22 cellular contexts compared by ENCODE assay signal in the genomic region with DNA sequence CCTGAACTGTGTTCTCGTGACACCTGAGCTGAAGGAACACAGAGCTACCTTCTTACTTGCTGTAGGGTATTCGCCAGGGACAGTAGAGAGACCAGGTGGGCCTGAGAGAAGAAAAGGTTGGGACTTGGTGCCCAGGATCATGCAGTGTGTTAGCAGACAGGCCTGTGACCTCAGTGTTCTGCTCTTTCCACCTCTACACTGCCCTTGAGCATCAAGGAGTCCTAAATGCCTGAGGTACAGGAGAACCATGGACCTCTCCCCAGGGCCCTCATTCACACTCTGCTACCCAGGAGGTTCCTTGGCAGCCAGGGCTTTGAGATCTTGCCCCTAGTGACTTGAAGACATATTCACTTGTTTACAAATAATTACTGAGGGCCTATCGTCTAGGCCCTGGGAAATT. TPM values are rescaled to one million over a fixed set of nuclear protein-coding genes. Genes with fewer than 3 reads are reported as not detected.
A peak's percentile ranks its signal among the peaks of the same experiment; 100 is the strongest.
DNase-seq lines count a peak whose midpoint lies in the region; ATAC-seq, FAIRE-seq and TF ChIP-seq lines count a peak whose summit lies in the region.
"Had no signal": no experiment of that assay in that cellular context is flagged by ENCODE, and none has a peak within 500 bp of the region (broad histone marks: within the 10 kb centered on the region; RNA-seq: fewer than 3 reads in every experiment).

No MANE protein-coding gene starts in this region.

- H3K9me3 ChIP-seq in IMR-90 (ENCODE audit: control insufficient read depth, insufficient read depth, low read length): no peaks in the 10 kb centered on the region
- H3K9me3 ChIP-seq in keratinocyte (ENCODE audit: control insufficient read depth, low read depth, low read length): no peaks in the 10 kb centered on the region
- H3K9me3 ChIP-seq: tibial nerve had no signal

- peaks cover 10% of the 10 kb centered on the region for H3K4me1 Mint-ChIP-seq in brain
- peaks cover 19% of the 10 kb centered on the region for H3K4me1 Mint-ChIP-seq in stimulated activated effector memory CD8-positive, alpha-beta T cell treated with anti-CD3 and anti-CD28 coated beads, Interleukin-12 subunit alpha, Interleukin-12 subunit beta, amount 100 ng/mL, for 72 hours

- H3K4me1 ChIP-seq in IMR-90 (ENCODE audit: control insufficient read depth, insufficient read depth, low read length) (peaks cover 3% of the 10 kb centered on the region), keratinocyte (ENCODE audit: control insufficient read depth, extremely low read depth, insufficient read depth, low read length) (peaks cover 85% of the 10 kb centered on the region)

- no peak overlapping the region for H2BK15ac ChIP-seq in IMR-90 (ENCODE audit: low read depth, low read length)

- H3K9me1 ChIP-seq in IMR-90 (ENCODE audit: insufficient read depth, low read length) (peaks cover 24% of the 10 kb centered on the region), keratinocyte (ENCODE audit: control insufficient read depth, extremely low read depth, insufficient read depth, low read length) (no peaks in the 10 kb centered on the region)

- no peak for TF ChIP-seq POLR2A in IMR-90 (IDR thresholded peaks at IDR 0.05; ENCODE audit: low read depth, low read length)

- no peak overlapping the region for H3K4ac ChIP-seq in IMR-90 (ENCODE audit: low read depth, low read length)

- intact Hi-C loops in IMR-90 (cut with micrococcal nuclease): no loop called here

- no peaks in the 10 kb centered on the region for H3K27me3 Mint-ChIP-seq in brain

- no TSS peak for BruUV-seq in IMR-90 (replicated peaks; lab: Mats Ljungman, UMichigan)

- no peak overlapping the region for H2BK5ac ChIP-seq in IMR-90 (ENCODE audit: low read depth, low read length, poor library complexity, severe bottlenecking)

- no peak for TF ChIP-seq RAD21 in IMR-90 (IDR thresholded peaks at IDR 0.05; ENCODE audit: low read length)

- H3K18ac ChIP-seq in IMR-90 (ENCODE audit: low read depth, low read length): no peak overlapping the region

- no peak overlapping the region for H2AFZ ChIP-seq in IMR-90 (replicated peaks; ENCODE audit: low read length, poor library complexity)
- H2AFZ ChIP-seq in keratinocyte (ENCODE audit: control insufficient read depth, low read length): no peak overlapping the region

- DNase-seq in IMR-90 (no peak), keratinocyte (ENCODE audit: low read depth, low spot score) (no peak)
- DNase-seq in stimulated activated effector memory CD8-positive, alpha-beta T cell treated with anti-CD3 and anti-CD28 coated beads, Interleukin-12 subunit alpha, Interleukin-12 subunit beta, amount 100 ng/mL, for 72 hours (ENCODE audit: low spot score in 2 of 2): no peak
- no peak for DNase-seq in stimulated activated naive CD4-positive, alpha-beta T cell (lab: John Stamatoyannopoulos, UW)
- DNase-seq: activated CD4-positive, alpha-beta T cell treated with anti-CD3 and anti-CD28 coated beads, Interleukin-2, amount 50 U/mL, for 48 hours; activated naive CD4-positive, alpha-beta T cell treated with anti-CD3 and anti-CD28 coated beads, Interleukin-2, amount 50 U/mL, for 16 hours; activated T-cell treated with anti-CD3 and anti-CD28 coated beads, Interleukin-2, amount 50 U/mL, for 1 hour; Karpas-422; left colon; midbrain; NCI-H2107; NCI-H524 treated with DMSO at 0.1 percent for 48 hours; retina; SHP77; T-helper 1 cell had no signal

- H3K36me3 Mint-ChIP-seq in brain: peaks cover 13% of the 10 kb centered on the region
- peaks cover 8% of the 10 kb centered on the region for H3K36me3 Mint-ChIP-seq in stimulated activated effector memory CD8-positive, alpha-beta T cell treated with anti-CD3 and anti-CD28 coated beads, Interleukin-12 subunit alpha, Interleukin-12 subunit beta, amount 100 ng/mL, for 72 hours

- no peaks in the 10 kb centered on the region for H3K9me3 Mint-ChIP-seq in brain
- H3K9me3 Mint-ChIP-seq in stimulated activated effector memory CD8-positive, alpha-beta T cell treated with anti-CD3 and anti-CD28 coated beads, Interleukin-12 subunit alpha, Interleukin-12 subunit beta, amount 100 ng/mL, for 72 hours: no peaks in the 10 kb centered on the region

- FAIRE-seq in keratinocyte (lab: Jason Lieb, UNC): no peak
- FAIRE-seq: HTR-8/SVneo had no signal

- CTCF ChIA-PET in IMR-90 (lab: Yijun Ruan, JAX): interaction anchor here (0.6 kb wide), 1 partner anchor 33 kb away, joined by 4 read pairs; no protein-coding TSS in a partner anchor

- in situ Hi-C loops in IMR-90 (cut with MboI; ENCODE audit: low sequenced_read_pairs): no loop called here

- no peak overlapping the region for H4K5ac ChIP-seq in IMR-90 (ENCODE audit: low read depth, low read length)

- H3K27ac ChIP-seq in IMR-90 (ENCODE audit: insufficient read depth, low read length) (no peak overlapping the region), keratinocyte (ENCODE audit: control insufficient read depth, insufficient read depth, low read length) (peak overlapping the region; percentile 99)
- H3K27ac ChIP-seq: VCaP had no signal

- H3K14ac ChIP-seq in IMR-90 (replicated peaks; ENCODE audit: low read depth, low read length): no peak overlapping the region

- no peaks in the 10 kb centered on the region for H3K27me3 ChIP-seq in IMR-90 (ENCODE audit: control insufficient read depth, insufficient read depth, low read length)
- H3K27me3 ChIP-seq in keratinocyte (ENCODE audit: control insufficient read depth, extremely low read depth, insufficient read depth, low read length): no peaks in the 10 kb centered on the region
- H3K27me3 ChIP-seq: tibial nerve had no signal

- H4K91ac ChIP-seq in IMR-90 (ENCODE audit: insufficient read depth, low read depth, low read length): no peak overlapping the region

- no peak overlapping the region for H2AK9ac ChIP-seq in IMR-90 (replicated peaks; ENCODE audit: low read depth, low read length, poor library complexity)

- peaks cover 26 to 69% of the 10 kb centered on the region in 2 experiments for H3K79me1 ChIP-seq in IMR-90 (ENCODE audit: low read depth in 1 of 2, low read length in 2 of 2)

- peak overlapping the region; percentile 22 to 79 (median 42) for H3K27ac Mint-ChIP-seq in brain
- H3K27ac Mint-ChIP-seq in stimulated activated effector memory CD8-positive, alpha-beta T cell treated with anti-CD3 and anti-CD28 coated beads, Interleukin-12 subunit alpha, Interleukin-12 subunit beta, amount 100 ng/mL, for 72 hours: peak overlapping the region; percentile 80

- H2BK20ac ChIP-seq in IMR-90 (ENCODE audit: low read depth, low read length): no peak overlapping the region

- H4K20me1 ChIP-seq in IMR-90 (ENCODE audit: insufficient read depth, low read length) (0 out of 2 replicates have a peak, but pooled peaks cover 3% of the 10 kb centered on the region), keratinocyte (ENCODE audit: control insufficient read depth, extremely low read depth, insufficient read depth, low read length) (no peaks in the 10 kb centered on the region)

- H3K9ac ChIP-seq in IMR-90 (ENCODE audit: low read depth, low read length) (no peak overlapping the region), keratinocyte (ENCODE audit: control insufficient read depth, extremely low read depth, insufficient read depth, low read length) (peak overlapping the region; percentile 78)

- H3K4me3 ChIP-seq in IMR-90 (ENCODE audit: insufficient read depth, low read depth, low read length) (no peak overlapping the region), keratinocyte (ENCODE audit: control insufficient read depth in 2 of 3, extremely low read depth in 1 of 3, insufficient read depth in 2 of 3, low read depth in 1 of 3, low read length in 3 of 3) (peak overlapping the region in 1 of 3 experiments; percentile 18)
- H3K4me3 ChIP-seq: coronary artery, tibial nerve had no signal

- no peak overlapping the region for H2AK5ac ChIP-seq in IMR-90 (ENCODE audit: low read depth, low read length)

- POLR2A ChIA-PET in IMR-90 (lab: Charles Lee; ENCODE audit: unreplicated experiment): no interaction called here

- no peak overlapping the region for H3K4me2 ChIP-seq in IMR-90 (ENCODE audit: low read depth, low read length)
- H3K4me2 ChIP-seq in keratinocyte (ENCODE audit: control insufficient read depth, extremely low read depth, insufficient read depth, low read depth, low read length): peak overlapping the region; percentile 70

- dilution Hi-C loops in IMR-90 (cut with HindIII; ENCODE audit: low sequenced_read_pairs, unreplicated experiment) (no loop called here), keratinocyte (cut with MboI; ENCODE audit: extremely low pct_ligation_motif_present, low sequenced_read_pairs) (no loop called here)

- ATAC-seq in IMR-90 (ENCODE audit: low read depth) (no peak), GM18519 (IDR thresholded peaks at IDR 0.05; ENCODE audit: low FRiP score, unreplicated experiment) (no peak), HG03469 (IDR thresholded peaks at IDR 0.05; ENCODE audit: unreplicated experiment) (no peak)
- no peak for ATAC-seq in stimulated activated effector memory CD8-positive, alpha-beta T cell treated with anti-CD3 and anti-CD28 coated beads, Interleukin-12 subunit alpha, Interleukin-12 subunit beta, amount 100 ng/mL, for 72 hours
- ATAC-seq: left colon had no signal

- no peak overlapping the region for H3K56ac ChIP-seq in IMR-90 (ENCODE audit: extremely low read depth, insufficient read depth, low read length)

- peaks cover 45% of the 10 kb centered on the region for H3K79me2 ChIP-seq in keratinocyte (ENCODE audit: control insufficient read depth, insufficient read depth, low read length)

- no peak overlapping the region for H3K4me3 Mint-ChIP-seq in brain
- H3K4me3 Mint-ChIP-seq in stimulated activated effector memory CD8-positive, alpha-beta T cell treated with anti-CD3 and anti-CD28 coated beads, Interleukin-12 subunit alpha, Interleukin-12 subunit beta, amount 100 ng/mL, for 72 hours: no peak overlapping the region

- WGBS in IMR-90 (ENCODE audit: extremely low coverage in 2 of 2, insufficient read length in 1 of 2), 2 experiments: no CpG with 5 or more reads among the region's 3 CpGs

- 0 out of 2 replicates have a peak, but pooled peaks cover 3% of the 10 kb centered on the region for H3K36me3 ChIP-seq in IMR-90 (ENCODE audit: control insufficient read depth, insufficient read depth, low read length)
- peaks cover 2 to 34% of the 10 kb centered on the region in 2 experiments for H3K36me3 ChIP-seq in keratinocyte (ENCODE audit: control insufficient read depth in 2 of 2, extremely low read depth in 1 of 2, insufficient read depth in 2 of 2, low read length in 2 of 2)

- H4K8ac ChIP-seq in IMR-90 (ENCODE audit: low read depth in 2 of 2, low read length in 2 of 2): no peak overlapping the region

- no peak overlapping the region for H2BK120ac ChIP-seq in IMR-90 (ENCODE audit: low read depth, low read length)

- TF ChIP-seq CTCF in IMR-90 (conservative IDR thresholded peaks at IDR 0.05; ENCODE audit: low read depth, low read length): no peak
- no peak for TF ChIP-seq CTCF in brain (conservative IDR thresholded peaks at IDR 0.05)
- no peak for TF ChIP-seq CTCF in keratinocyte (optimal IDR thresholded peaks at IDR 0.05 in 1 of 3, IDR thresholded peaks at IDR 0.05 in 1 of 3, conservative IDR thresholded peaks at IDR 0.05 in 1 of 3; ENCODE audit: extremely low read depth in 1 of 3, insufficient read depth in 2 of 3, low read length in 3 of 3)

- peak overlapping the region; percentile 52; the same call in 1 of the 2 replicates for H3K23ac ChIP-seq in IMR-90 (ENCODE audit: low read depth, low read length)

RNA-seq across cellular contexts. Expression of gene JMJD7, which starts 22.2 kb away (rescaled TPM):
- total RNA-seq in IMR-90 (2012; rRNA removed): 3.6 and 5.0 TPM in 2 replicates
- polyA plus RNA-seq in IMR-90 (2012; rRNA removed) (6.3 and 8.1 TPM in 2 replicates), brain (ENCODE audit: insufficient read depth, low read depth, low replicate concordance) (7.7 TPM), keratinocyte (7.8 to 8.2 TPM (median 7.8 TPM) in 3 replicates)
- 7.9 and 8.2 TPM in 2 replicates for polyA plus RNA-seq in IMR-90 (2012; cell fraction: cytosol; rRNA removed)
- polyA plus RNA-seq in IMR-90 (2012; cell fraction: nucleus; rRNA removed; ENCODE audit: low replicate concordance): 12.6 and 22.4 TPM in 2 replicates
- polyA plus RNA-seq in keratinocyte (2011; ENCODE audit: low read depth): 7.2 TPM
- polyA plus RNA-seq in keratinocyte (2011; cell fraction: cytosol; rRNA removed): 3.0 and 5.2 TPM in 2 replicates
- polyA plus RNA-seq in keratinocyte (2011; cell fraction: nucleus; rRNA removed): 2.9 and 5.3 TPM in 2 replicates
- 9.4 and 11.9 TPM in 2 replicates for polyA plus RNA-seq in keratinocyte (2012; ENCODE audit: low replicate concordance)
- polyA minus RNA-seq in keratinocyte: 2.1 to 5.8 TPM (median 3.3 TPM) in 3 replicates
- polyA minus RNA-seq in keratinocyte (2011; cell fraction: cytosol; rRNA and poly(A)+ RNA removed): 5.2 TPM
- polyA minus RNA-seq in keratinocyte (2011; cell fraction: nucleus; rRNA and poly(A)+ RNA removed): 1.8 TPM in 1 of 2 replicates, not detected in the other

RNA-seq across cellular contexts. Expression of gene MAPKBP1, which starts 31.4 kb away (rescaled TPM):
- total RNA-seq in IMR-90 (2012; rRNA removed): 10.3 and 12.5 TPM in 2 replicates
- 14.7 and 15.3 TPM in 2 replicates for polyA plus RNA-seq in IMR-90 (2012; rRNA removed)
- 4.8 and 6.1 TPM in 2 replicates for polyA plus RNA-seq in IMR-90 (2012; cell fraction: cytosol; rRNA removed)
- polyA plus RNA-seq in IMR-90 (2012; cell fraction: nucleus; rRNA removed; ENCODE audit: low replicate concordance): 40.6 and 67.6 TPM in 2 replicates
- 11.0 TPM for polyA plus RNA-seq in brain (ENCODE audit: insufficient read depth, low read depth, low replicate concordance)
- polyA plus RNA-seq in keratinocyte: 11.3 to 22.2 TPM (median 18.3 TPM) in 3 replicates
- polyA plus RNA-seq in keratinocyte (2011; ENCODE audit: low read depth): 9.8 TPM
- 7.7 and 34.7 TPM in 2 replicates for polyA plus RNA-seq in keratinocyte (2011; cell fraction: cytosol; rRNA removed)
- 72.2 and 89.6 TPM in 2 replicates for polyA plus RNA-seq in keratinocyte (2011; cell fraction: nucleus; rRNA removed)
- polyA plus RNA-seq in keratinocyte (2012; ENCODE audit: low replicate concordance): 20.7 and 24.2 TPM in 2 replicates
- 61.9 to 98.7 TPM (median 65.0 TPM) in 3 replicates for polyA minus RNA-seq in keratinocyte
- 18.2 TPM for polyA minus RNA-seq in keratinocyte (2011; cell fraction: cytosol; rRNA and poly(A)+ RNA removed)
- polyA minus RNA-seq in keratinocyte (2011; cell fraction: nucleus; rRNA and poly(A)+ RNA removed): 61.8 and 96.3 TPM in 2 replicates

RNA-seq across cellular contexts. Expression of gene PLA2G4B, which starts 32.9 kb away (rescaled TPM):
- total RNA-seq in IMR-90 (2012; rRNA removed): under 0.01 and 0.18 TPM in 2 replicates
- polyA plus RNA-seq in IMR-90 (2012; rRNA removed) (3.1 and 5.8 TPM in 2 replicates), brain (ENCODE audit: insufficient read depth, low read depth, low replicate concordance) (1.2 TPM), keratinocyte (3.9 to 9.8 TPM (median 8.6 TPM) in 3 replicates)
- polyA plus RNA-seq in IMR-90 (2012; cell fraction: cytosol; rRNA removed): 0.90 and 1.6 TPM in 2 replicates
- 31.6 and 69.2 TPM in 2 replicates for polyA plus RNA-seq in IMR-90 (2012; cell fraction: nucleus; rRNA removed; ENCODE audit: low replicate concordance)
- polyA plus RNA-seq in keratinocyte (2011; ENCODE audit: low read depth): 16.9 TPM
- 1.2 and 1.3 TPM in 2 replicates for polyA plus RNA-seq in keratinocyte (2011; cell fraction: cytosol; rRNA removed)
- 14.1 TPM in 2 replicates for polyA plus RNA-seq in keratinocyte (2011; cell fraction: nucleus; rRNA removed)
- polyA plus RNA-seq in keratinocyte (2012; ENCODE audit: low replicate concordance): 1.9 and 50.8 TPM in 2 replicates
- 0.92 to 6.6 TPM (median 6.6 TPM) in 3 replicates for polyA minus RNA-seq in keratinocyte
- 2.1 TPM for polyA minus RNA-seq in keratinocyte (2011; cell fraction: cytosol; rRNA and poly(A)+ RNA removed)
- 7.7 and 8.4 TPM in 2 replicates for polyA minus RNA-seq in keratinocyte (2011; cell fraction: nucleus; rRNA and poly(A)+ RNA removed)
